Comparison of ENCODE assay signal across 8 cellular contexts in genomic region chr1:93629101-93630059, GRCh38. TPM values are rescaled to one million over a fixed set of nuclear protein-coding genes. Genes with fewer than 3 reads are reported as not detected.
DNase-seq lines count a peak whose midpoint lies in the region; ATAC-seq and TF ChIP-seq lines count a peak whose summit lies in the region.

No MANE protein-coding gene starts in this region.

- H3K4me2 ChIP-seq in fibroblast of lung (ENCODE audit: extremely low read depth, insufficient read depth, low read length) (no peak overlapping the region), neural cell (ENCODE audit: low read length) (no peak overlapping the region)

- H4K20me1 ChIP-seq in fibroblast of lung (ENCODE audit: control insufficient read depth, extremely low read depth, insufficient read depth, low read length) = no peaks in the 10 kb centered on the region
- H4K20me1 ChIP-seq in neural cell (ENCODE audit: insufficient read depth) = no peaks in the 10 kb centered on the region

- H3K9me3 ChIP-seq in fibroblast of lung (ENCODE audit: control insufficient read depth, insufficient read depth, low read depth, low read length) = no peaks in the 10 kb centered on the region
- H3K9me3 ChIP-seq in neural cell (ENCODE audit: low read length) = no peaks in the 10 kb centered on the region

- no peaks in the 10 kb centered on the region for H3K9me2 ChIP-seq in neural cell (ENCODE audit: insufficient read depth, low read length)

- no peak overlapping the region for H3K27ac ChIP-seq in fibroblast of lung (ENCODE audit: insufficient read depth, low read length)
- no peak overlapping the region for H3K27ac ChIP-seq in neural cell (ENCODE audit: low read length)

- H3K9ac ChIP-seq in fibroblast of lung (ENCODE audit: insufficient read depth, low read length) (no peak overlapping the region), neural cell (ENCODE audit: low read length) (no peak overlapping the region)

- peak; percentile 96 for TF ChIP-seq RAD21 in neural cell (conservative IDR thresholded peaks at IDR 0.05)

- H3K36me3 ChIP-seq in fibroblast of lung (ENCODE audit: control insufficient read depth, insufficient read depth, low read length) (peaks cover 3% of the 10 kb centered on the region), neural cell (ENCODE audit: insufficient read depth, low read length) (no peaks in the 10 kb centered on the region)

- no peak overlapping the region for H3K4me3 ChIP-seq in fibroblast of lung (replicated peaks in 1 of 4; ENCODE audit: control extremely low read depth in 1 of 4, insufficient read depth in 1 of 4, low read depth in 3 of 4, low read length in 4 of 4)
- no peak overlapping the region for H3K4me3 ChIP-seq in neural cell (ENCODE audit: low read length)

- DNase-seq in activated gamma-delta T cell treated with Interleukin-2 at 50 U/mL for 16 hours (peak; percentile 31), activated gamma-delta T cell (lab: John Stamatoyannopoulos, UW) (no peak), NCI-H510A treated with DMSO at 0.1 percent for 48 hours (lab: John Stamatoyannopoulos, UW) (peak; percentile 97), fibroblast of lung (ENCODE audit: low read depth in 2 of 2) (peak; percentile 66 to 90), 8988T (no peak)
- DNase-seq in activated CD4-positive, alpha-beta T cell treated with anti-CD3 and anti-CD28 coated beads, Interleukin-2, amount 50 U/mL, for 1 hour = peak; percentile 29

- no peaks in the 10 kb centered on the region for H3F3A ChIP-seq in neural cell (ENCODE audit: insufficient read depth, low read length, poor library complexity, severe bottlenecking)

- H2AFZ ChIP-seq in fibroblast of lung (ENCODE audit: low read length) (no peak overlapping the region), neural cell (ENCODE audit: low read depth, low read length) (no peak overlapping the region)

- ATAC-seq in HG03342 (IDR thresholded peaks at IDR 0.05; ENCODE audit: unreplicated experiment) = peak; percentile 75

- peak; percentile 74 to 83 for TF ChIP-seq CTCF in fibroblast of lung (conservative IDR thresholded peaks at IDR 0.05 in 1 of 2, IDR thresholded peaks at IDR 0.05 in 1 of 2; ENCODE audit: low read depth in 1 of 2, low read length in 2 of 2)
- TF ChIP-seq CTCF in neural cell (IDR thresholded peaks at IDR 0.05; ENCODE audit: poor library complexity, severe bottlenecking) = peak; percentile 94

- peaks cover 63% of the 10 kb centered on the region for H3K79me2 ChIP-seq in fibroblast of lung (ENCODE audit: control insufficient read depth, insufficient read depth, low read length)
- no peaks in the 10 kb centered on the region for H3K79me2 ChIP-seq in neural cell (replicated peaks; ENCODE audit: insufficient read depth, low read length)

- H3K4me1 ChIP-seq in fibroblast of lung (ENCODE audit: control insufficient read depth, extremely low read depth, insufficient read depth, low read length) = peaks cover 17% of the 10 kb centered on the region

- no peak for TF ChIP-seq EP300 in neural cell (conservative IDR thresholded peaks at IDR 0.05; ENCODE audit: poor library complexity, severe bottlenecking)

- H3K27me3 ChIP-seq in fibroblast of lung (ENCODE audit: control insufficient read depth, insufficient read depth, low read length) (no peaks in the 10 kb centered on the region), neural cell (ENCODE audit: insufficient read depth, low read depth, low read length) (no peaks in the 10 kb centered on the region)

TF ChIP-seq in neural cell, 6 proteins besides CTCF, POLR2A, EP300 and RAD21:
- TF ChIP-seq SMC3 (conservative IDR thresholded peaks at IDR 0.05; ENCODE audit: poor library complexity) (peak; percentile 98), EZH2 (IDR thresholded peaks at IDR 0.05; ENCODE audit: borderline replicate concordance, insufficient read depth, low read length, poor library complexity, severe bottlenecking) (no peak)

RNA-seq across cellular contexts. Expression of gene BCAR3, which starts 52.3 kb away (rescaled TPM):
- total RNA-seq in fibroblast of lung = 34.4 and 35.2 TPM in 2 replicates
- 12.6 and 19.9 TPM in 2 replicates for polyA plus RNA-seq in fibroblast of lung
- polyA plus RNA-seq in fibroblast of lung (2012) = 14.0 and 23.6 TPM in 2 replicates
- polyA minus RNA-seq in fibroblast of lung (ENCODE audit: low replicate concordance) = 18.0 and 28.1 TPM in 2 replicates
- polyA plus RNA-seq in neural cell = 2.5 and 5.2 TPM in 2 replicates
- polyA minus RNA-seq in neural cell = 2.7 and 3.7 TPM in 2 replicates

Comparison
In these comparisons a context has a peak if more than half of its experiments do, and no peak if none do; other contexts are left out.
1. DNase-seq: peak in activated gamma-delta T cell treated with Interleukin-2 at 50 U/mL for 16 hours (single experiment), NCI-H510A treated with DMSO at 0.1 percent for 48 hours (single experiment), activated CD4-positive, alpha-beta T cell treated with anti-CD3 and anti-CD28 coated beads, Interleukin-2, amount 50 U/mL, for 1 hour (single experiment) and fibroblast of lung (2 of 2); none in activated gamma-delta T cell (single experiment) and 8988T (single experiment).